2 cellular contexts compared by ENCODE assay signal in the genomic region with DNA sequence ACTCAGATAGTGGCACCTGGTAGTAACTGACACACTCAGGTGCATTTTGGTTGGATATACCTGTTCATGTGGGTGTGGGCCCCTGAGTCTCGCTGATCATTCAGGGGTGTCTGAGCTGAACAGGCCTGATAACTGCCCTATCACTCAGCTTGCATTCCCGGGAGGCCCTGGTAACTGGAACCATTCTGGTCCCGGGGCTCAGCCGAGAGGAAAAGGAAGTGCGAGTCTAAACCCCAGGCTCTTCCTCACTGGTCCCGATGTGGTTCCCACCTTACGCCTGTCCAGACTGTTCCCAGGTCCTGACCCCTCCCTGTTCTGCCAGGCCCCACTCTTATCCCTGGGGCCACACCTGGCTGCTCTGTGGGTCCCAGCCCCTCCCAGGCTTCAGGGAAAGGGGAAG.
TF ChIP-seq lines count a peak whose summit lies in the region.

No MANE protein-coding gene starts in this region.

TF ChIP-seq in A549, 52 proteins besides CTCF, POLR2A, EP300 and RAD21:
- no peak for TF ChIP-seq MYC (IDR thresholded peaks at IDR 0.05; ENCODE audit: borderline replicate concordance, low read length)
- TF ChIP-seq HOXB5 (CRISPR knock-in tag; IDR thresholded peaks at IDR 0.05): no peak

TF ChIP-seq in HCT116, 20 proteins besides CTCF, POLR2A, EP300 and RAD21:
- TF ChIP-seq ZFX (IDR thresholded peaks at IDR 0.05) (no peak), YY1 (IDR thresholded peaks at IDR 0.05; ENCODE audit: extremely low read depth, insufficient replicate concordance, low read depth, low read length) (no peak), JUND (IDR thresholded peaks at IDR 0.05) (no peak), CBX3 (IDR thresholded peaks at IDR 0.05; ENCODE audit: low read depth) (no peak), EZH2 (IDR thresholded peaks at IDR 0.05) (no peak), SIN3A (IDR thresholded peaks at IDR 0.05; ENCODE audit: low read depth) (no peak), REST (IDR thresholded peaks at IDR 0.05; ENCODE audit: low read depth) (no peak), ZNF274 (IDR thresholded peaks at IDR 0.05; ENCODE audit: low read depth, low read length) (no peak), SRF (IDR thresholded peaks at IDR 0.05; ENCODE audit: low read depth) (no peak)
- TF ChIP-seq, protein P1, sequence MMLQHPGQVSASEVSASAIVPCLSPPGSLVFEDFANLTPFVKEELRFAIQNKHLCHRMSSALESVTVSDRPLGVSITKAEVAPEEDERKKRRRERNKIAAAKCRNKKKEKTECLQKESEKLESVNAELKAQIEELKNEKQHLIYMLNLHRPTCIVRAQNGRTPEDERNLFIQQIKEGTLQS (IDR thresholded peaks at IDR 0.05): no peak
- TF ChIP-seq, protein P2, sequence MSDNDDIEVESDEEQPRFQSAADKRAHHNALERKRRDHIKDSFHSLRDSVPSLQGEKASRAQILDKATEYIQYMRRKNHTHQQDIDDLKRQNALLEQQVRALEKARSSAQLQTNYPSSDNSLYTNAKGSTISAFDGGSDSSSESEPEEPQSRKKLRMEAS (IDR thresholded peaks at IDR 0.05): no peak
